ENCODE assay signal across 35 cellular contexts in the genomic region with DNA sequence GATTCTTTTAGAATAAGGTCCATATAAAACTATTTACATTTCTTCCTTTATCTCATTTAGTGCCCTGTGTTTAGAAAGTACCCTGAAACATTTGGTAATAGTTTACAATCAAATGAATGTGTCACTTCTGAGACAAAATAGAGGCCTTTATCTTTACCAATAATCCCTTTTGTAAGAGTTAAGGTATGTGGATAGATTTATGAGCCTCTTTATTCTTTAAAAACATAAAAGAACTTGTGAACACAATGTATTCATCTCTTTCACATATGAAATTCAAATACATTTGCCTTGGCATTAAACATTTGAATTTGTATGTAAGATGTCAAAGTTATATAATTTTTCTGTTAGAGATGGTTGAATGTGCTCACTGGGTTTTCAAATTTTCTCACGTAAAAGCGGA.
A peak's percentile ranks its signal among the peaks of the same experiment; 100 is the strongest.
DNase-seq lines count a peak whose midpoint lies in the region; ATAC-seq, FAIRE-seq and TF ChIP-seq lines count a peak whose summit lies in the region.
"Had no signal": no experiment of that assay in that cellular context is flagged by ENCODE, and none has a peak within 500 bp of the region (broad histone marks: within the 10 kb centered on the region; RNA-seq: fewer than 3 reads in every experiment).

No MANE protein-coding gene starts in this region.

- H3K27ac ChIP-seq in neuronal stem cell (replicated peaks; ENCODE audit: low read length) = no peak overlapping the region
- no peak overlapping the region for H3K27ac ChIP-seq in parathyroid adenoma
- H3K27ac ChIP-seq: 22Rv1; A549; BLaER1; BLaER1 treated with 17β-estradiol and CSF1 and Interleukin-3, amounts not matched to agents 10 nM and 100 nM; C4-2B had no signal

- H3K36me3 ChIP-seq in neuronal stem cell (replicated peaks in 1 of 2; ENCODE audit: control insufficient read depth in 2 of 2, insufficient read depth in 2 of 2, low read length in 2 of 2) (no peaks in the 10 kb centered on the region), parathyroid adenoma (ENCODE audit: control insufficient read depth, insufficient read depth, low read length) (no peaks in the 10 kb centered on the region)
- H3K36me3 ChIP-seq: BE2C; BLaER1; BLaER1 treated with 17β-estradiol and CSF1 and Interleukin-3, amounts not matched to agents 10 nM and 100 nM had no signal

- no peak for ATAC-seq in activated CD8-positive, alpha-beta memory T cell treated with anti-CD3 and anti-CD28 coated beads, Interleukin-2, amount 10 ng/mL, durations not matched to agents 7 days and 5 days
- ATAC-seq: A549; CD8-positive, alpha-beta T cell had no signal

- H3K4me1 ChIP-seq in neuronal stem cell (ENCODE audit: control insufficient read depth in 2 of 2, insufficient read depth in 1 of 2, low read depth in 1 of 2, low read length in 2 of 2) (no peaks in the 10 kb centered on the region), parathyroid adenoma (no peaks in the 10 kb centered on the region)
- H3K4me1 ChIP-seq: A549; BE2C; BLaER1; BLaER1 treated with 17β-estradiol and CSF1 and Interleukin-3, amounts not matched to agents 10 nM and 100 nM; Caco-2 had no signal

- H3K4ac ChIP-seq in neuronal stem cell (ENCODE audit: low read length) = no peak overlapping the region

- FAIRE-seq in frontal cortex (lab: Jason Lieb, UNC) = peak; percentile 19
- FAIRE-seq: A204.1, A549, D721Med had no signal

- TF ChIP-seq CTCF in parathyroid adenoma (IDR thresholded peaks at IDR 0.05) = no peak

- H3K9ac ChIP-seq in neuronal stem cell (ENCODE audit: low read depth, low read length, poor library complexity) = no peak overlapping the region
- H3K9ac ChIP-seq in parathyroid adenoma = no peak overlapping the region
- H3K9ac ChIP-seq: BLaER1; BLaER1 treated with 17β-estradiol and CSF1 and Interleukin-3, amounts not matched to agents 10 nM and 100 nM had no signal

- H3K9me3 ChIP-seq in neuronal stem cell (replicated peaks in 1 of 2; ENCODE audit: control insufficient read depth in 2 of 2, insufficient read depth in 1 of 2, low read depth in 1 of 2, low read length in 2 of 2) = no peaks in the 10 kb centered on the region
- no peaks in the 10 kb centered on the region for H3K9me3 ChIP-seq in parathyroid adenoma (ENCODE audit: control insufficient read depth, low read length)
- H3K9me3 ChIP-seq: A549; BE2C; BLaER1; BLaER1 treated with 17β-estradiol and CSF1 and Interleukin-3, amounts not matched to agents 10 nM and 100 nM; Caco-2 had no signal

- H3K4me3 ChIP-seq in neuronal stem cell (ENCODE audit: low read length in 2 of 2) = no peak overlapping the region
- no peak overlapping the region for H3K4me3 ChIP-seq in parathyroid adenoma (ENCODE audit: low read depth, low read length)
- H3K4me3 ChIP-seq: A549; BLaER1; BLaER1 treated with 17β-estradiol and CSF1 and Interleukin-3, amounts not matched to agents 10 nM and 100 nM had no signal

- no peaks in the 10 kb centered on the region for H3K79me1 ChIP-seq in neuronal stem cell (ENCODE audit: low read depth, low read length)

- H3K27ac Mint-ChIP-seq in activated CD8-positive, alpha-beta memory T cell treated with anti-CD3 and anti-CD28 coated beads, Interleukin-2, amount 10 ng/mL, durations not matched to agents 7 days and 5 days = no peak overlapping the region
- H3K27ac Mint-ChIP-seq: B cell; CD14-positive monocyte; CD4-positive, alpha-beta memory T cell; CD4-positive, alpha-beta T cell; CD4-positive, CD25-positive, alpha-beta regulatory T cell; CD8-positive, alpha-beta memory T cell; CD8-positive, alpha-beta T cell had no signal

- H2AK5ac ChIP-seq in neuronal stem cell (ENCODE audit: low read depth, low read length) = no peak overlapping the region

- H2BK120ac ChIP-seq in neuronal stem cell (ENCODE audit: low read depth, low read length) = no peak overlapping the region

- no peak for DNase-seq in frontal cortex (ENCODE audit: low spot score in 2 of 2)
- no peak for DNase-seq in neuronal stem cell (ENCODE audit: low spot score)
- no peak for DNase-seq in T-helper 9 cell
- no peak for DNase-seq in activated CD8-positive, alpha-beta memory T cell treated with anti-CD3 and anti-CD28 coated beads, Interleukin-2, amount 10 ng/mL, durations not matched to agents 7 days and 5 days
- DNase-seq in DMS114 treated with DMSO at 0.1 percent for 48 hours (lab: John Stamatoyannopoulos, UW; ENCODE audit: unreplicated experiment) = no peak
- DNase-seq: 8988T; ACHN; AML-193; BE2C; C1 segment of cervical spinal cord; Caco-2; Calu3; CD4-positive, alpha-beta memory T cell; CD4-positive, alpha-beta T cell; CD4-positive, CD25-positive, alpha-beta regulatory T cell; CD8-positive, alpha-beta memory T cell; CD8-positive, alpha-beta T cell; COR-L47; DMS 273 treated with DMSO at 0.1 percent for 48 hours; DMS153; DMS53; DMS79; DMS79 treated with DMSO at 0.1 percent for 48 hours; DND-41; EL had no signal

- no peak overlapping the region for H3K4me2 ChIP-seq in neuronal stem cell (ENCODE audit: insufficient read depth, low read length, poor library complexity, severe bottlenecking)
- no peak overlapping the region for H3K4me2 ChIP-seq in parathyroid adenoma (ENCODE audit: low read length)
- H3K4me2 ChIP-seq: A549; BLaER1; BLaER1 treated with 17β-estradiol and CSF1 and Interleukin-3, amounts not matched to agents 10 nM and 100 nM had no signal

- H3K79me2 ChIP-seq in parathyroid adenoma = no peaks in the 10 kb centered on the region

- H2AFZ ChIP-seq in neuronal stem cell (ENCODE audit: low read length) (peak overlapping the region; percentile 27), parathyroid adenoma (peak overlapping the region; percentile 4)

- H3K14ac ChIP-seq in neuronal stem cell (ENCODE audit: low read length) = no peak overlapping the region

- CTCF ChIA-PET in activated CD8-positive, alpha-beta memory T cell treated with anti-CD3 and anti-CD28 coated beads, Interleukin-2, amount 10 ng/mL, durations not matched to agents 7 days and 5 days (lab: Charles Lee) = no interaction called here

- no peak overlapping the region for H4K91ac ChIP-seq in neuronal stem cell (ENCODE audit: low read depth, low read length, poor library complexity)

- no peak overlapping the region for H2BK12ac ChIP-seq in neuronal stem cell (ENCODE audit: low read length)

- H2BK5ac ChIP-seq in neuronal stem cell (ENCODE audit: low read length) = no peak overlapping the region

- no peak overlapping the region for H3K4me3 Mint-ChIP-seq in activated CD8-positive, alpha-beta memory T cell treated with anti-CD3 and anti-CD28 coated beads, Interleukin-2, amount 10 ng/mL, durations not matched to agents 7 days and 5 days
- H3K4me3 Mint-ChIP-seq: B cell; CD14-positive monocyte; CD4-positive, alpha-beta memory T cell; CD4-positive, alpha-beta T cell; CD4-positive, CD25-positive, alpha-beta regulatory T cell; CD8-positive, alpha-beta memory T cell; CD8-positive, alpha-beta T cell had no signal

- H3K36me3 Mint-ChIP-seq in activated CD8-positive, alpha-beta memory T cell treated with anti-CD3 and anti-CD28 coated beads, Interleukin-2, amount 10 ng/mL, durations not matched to agents 7 days and 5 days = no peaks in the 10 kb centered on the region
- H3K36me3 Mint-ChIP-seq: CD14-positive monocyte; CD4-positive, alpha-beta memory T cell; CD4-positive, CD25-positive, alpha-beta regulatory T cell; CD8-positive, alpha-beta memory T cell; CD8-positive, alpha-beta T cell had no signal

- H3K4me1 Mint-ChIP-seq in activated CD8-positive, alpha-beta memory T cell treated with anti-CD3 and anti-CD28 coated beads, Interleukin-2, amount 10 ng/mL, durations not matched to agents 7 days and 5 days = no peaks in the 10 kb centered on the region
- H3K4me1 Mint-ChIP-seq: B cell; CD14-positive monocyte; CD4-positive, alpha-beta memory T cell; CD4-positive, CD25-positive, alpha-beta regulatory T cell; CD8-positive, alpha-beta memory T cell had no signal

- no peaks in the 10 kb centered on the region for H3K27me3 ChIP-seq in neuronal stem cell (ENCODE audit: control insufficient read depth in 3 of 3, insufficient read depth in 3 of 3, low read depth in 1 of 3, low read length in 3 of 3)
- no peaks in the 10 kb centered on the region for H3K27me3 ChIP-seq in parathyroid adenoma (ENCODE audit: control insufficient read depth, insufficient read depth, low read length)
- H3K27me3 ChIP-seq: BE2C; BLaER1; BLaER1 treated with 17β-estradiol and CSF1 and Interleukin-3, amounts not matched to agents 10 nM and 100 nM had no signal

- WGBS in neuronal stem cell (ENCODE audit: extremely low coverage in 2 of 2, insufficient read length in 2 of 2, insufficient replicate concordance in 1 of 2), 2 donors = no CpG with 5 or more reads among the region's 2 CpGs

- H3K18ac ChIP-seq in neuronal stem cell (ENCODE audit: low read length) = no peak overlapping the region

- no peak overlapping the region for H3K23ac ChIP-seq in neuronal stem cell (ENCODE audit: low read depth, low read length, poor library complexity)

- H3K9me3 Mint-ChIP-seq in activated CD8-positive, alpha-beta memory T cell treated with anti-CD3 and anti-CD28 coated beads, Interleukin-2, amount 10 ng/mL, durations not matched to agents 7 days and 5 days (ENCODE audit: low read depth) = no peaks in the 10 kb centered on the region
- H3K9me3 Mint-ChIP-seq: CD4-positive, alpha-beta memory T cell; CD4-positive, alpha-beta T cell; CD4-positive, CD25-positive, alpha-beta regulatory T cell; CD8-positive, alpha-beta memory T cell; CD8-positive, alpha-beta T cell had no signal

- H2BK15ac ChIP-seq in neuronal stem cell (ENCODE audit: low read length) = no peak overlapping the region

- no peak overlapping the region for H4K8ac ChIP-seq in neuronal stem cell (ENCODE audit: low read depth, low read length)

- H3K27me3 Mint-ChIP-seq in activated CD8-positive, alpha-beta memory T cell treated with anti-CD3 and anti-CD28 coated beads, Interleukin-2, amount 10 ng/mL, durations not matched to agents 7 days and 5 days = no peaks in the 10 kb centered on the region
- H3K27me3 Mint-ChIP-seq: B cell; CD4-positive, alpha-beta memory T cell; CD4-positive, CD25-positive, alpha-beta regulatory T cell had no signal
